Comparison of ENCODE assay signal across 10 cellular contexts in the genomic region with DNA sequence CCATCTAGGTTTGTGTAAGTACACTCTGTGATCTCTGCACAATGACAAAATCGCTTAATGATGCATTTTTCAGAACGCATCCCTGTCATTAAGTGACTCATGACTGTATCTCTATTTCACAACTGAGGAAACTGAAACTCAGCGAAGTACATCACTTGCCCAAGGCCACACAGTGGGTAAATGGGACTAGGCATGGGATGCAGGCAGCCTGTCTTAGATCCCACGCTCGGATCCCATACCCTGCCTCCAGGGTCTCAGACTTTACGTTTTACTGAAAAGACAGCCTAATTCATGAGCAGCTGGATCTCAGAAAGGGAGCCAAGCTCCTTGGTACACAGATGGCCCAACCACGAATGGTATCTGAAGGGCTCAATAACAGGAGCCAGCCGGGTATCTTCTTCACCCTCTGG. TPM values are rescaled to one million over a fixed set of nuclear protein-coding genes. Genes with fewer than 3 reads are reported as not detected.
DNase-seq lines count a peak whose midpoint lies in the region; ATAC-seq and TF ChIP-seq lines count a peak whose summit lies in the region.
"Had no signal": no experiment of that assay in that cellular context is flagged by ENCODE, and none has a peak within 500 bp of the region (broad histone marks: within the 10 kb centered on the region; RNA-seq: fewer than 3 reads in every experiment).

No MANE protein-coding gene starts in this region.

- in situ Hi-C loops in GM18951 (cut with MboI; ENCODE audit: low sequenced_read_pairs, unreplicated experiment): no loop called here

- peaks cover 21% of the 10 kb centered on the region for H4K20me1 ChIP-seq in PC-3 (ENCODE audit: low read length)

- no TSS peak for BruUV-seq in PC-3 (replicated peaks; lab: Mats Ljungman, UMichigan)

- H2AFZ ChIP-seq in PC-3 (ENCODE audit: low read length): no peak overlapping the region

- H3F3A ChIP-seq in PC-3 (ENCODE audit: low read length, unreplicated experiment): no peaks in the 10 kb centered on the region

- no peak overlapping the region for H3K9ac ChIP-seq in PC-3 (ENCODE audit: low read length)

- peaks cover 26% of the 10 kb centered on the region for H3K79me2 ChIP-seq in PC-3 (ENCODE audit: low read length)

- H3K4me3 ChIP-seq in AG10803 (ENCODE audit: low read length) (no peak overlapping the region), PC-3 (ENCODE audit: low read length) (no peak overlapping the region)
- H3K4me3 ChIP-seq: prostate gland had no signal

- no peaks in the 10 kb centered on the region for H3K9me2 ChIP-seq in PC-3 (replicated peaks; ENCODE audit: low read length)

- CTCF ChIA-PET in PC-3 (lab: Charles Lee): no interaction called here

- H3K27ac ChIP-seq in PC-3 (ENCODE audit: low read length): no peak overlapping the region
- H3K27ac ChIP-seq: prostate gland had no signal

- H3K36me3 ChIP-seq in PC-3 (ENCODE audit: low read depth, low read length): no peaks in the 10 kb centered on the region
- H3K36me3 ChIP-seq: prostate gland had no signal

- intact Hi-C loops in PC-3 (cut with micrococcal nuclease): no loop called here

- POLR2A ChIA-PET in PC-3 (lab: Charles Lee; ENCODE audit: unreplicated experiment): no interaction called here

- ATAC-seq in PC-3: no peak

- H3K4me1 ChIP-seq in PC-3 (ENCODE audit: insufficient read depth, low read length): peaks cover 14% of the 10 kb centered on the region
- H3K4me1 ChIP-seq: prostate gland had no signal

- peak; percentile 48 for DNase-seq in AG10803 (ENCODE audit: low read depth)
- DNase-seq in PC-3: peak; percentile 35
- peak; percentile 40 for DNase-seq in fibroblast of peridontal ligament (ENCODE audit: extremely low read depth)
- no peak for DNase-seq in amygdala (lab: John Stamatoyannopoulos, UW)
- DNase-seq in NCI-H2227 (lab: John Stamatoyannopoulos, UW; ENCODE audit: unreplicated experiment): no peak
- DNase-seq in GM10266 (ENCODE audit: extremely low spot score): no peak
- no peak for DNase-seq in AG08396 (ENCODE audit: low spot score)
- DNase-seq: cerebellar nuclear complex had no signal

- TF ChIP-seq CTCF in AG10803 (conservative IDR thresholded peaks at IDR 0.05; ENCODE audit: low read length) (no peak), PC-3 (conservative IDR thresholded peaks at IDR 0.05; ENCODE audit: low read depth, low read length) (no peak), GM10266 (IDR thresholded peaks at IDR 0.05; ENCODE audit: control insufficient read depth, insufficient read depth, low read depth, missing control alignments) (no peak)

- H3K9me3 ChIP-seq in PC-3 (ENCODE audit: low read length): no peaks in the 10 kb centered on the region
- H3K9me3 ChIP-seq: prostate gland had no signal

- H3K4me2 ChIP-seq in PC-3 (ENCODE audit: low read length): no peak overlapping the region

- H3K27me3 ChIP-seq in PC-3 (ENCODE audit: low read length): no peaks in the 10 kb centered on the region

- TF ChIP-seq POLR2A in GM18951 (IDR thresholded peaks at IDR 0.05; ENCODE audit: extremely low read depth, insufficient read depth, insufficient read length): peak; percentile 15

RNA-seq across cellular contexts. Expression of a gene that starts 2.4 kb away (rescaled TPM):
- 158 and 166 TPM in 2 replicates for total RNA-seq in PC-3 (2014; rRNA removed)

RNA-seq across cellular contexts. Expression of a gene that starts 25.7 kb away (rescaled TPM):
- 15.9 and 23.8 TPM in 2 replicates for total RNA-seq in PC-3 (2014; rRNA removed)

RNA-seq across cellular contexts. Expression of a gene that starts 41.1 kb away (rescaled TPM):
- 14.5 and 19.6 TPM in 2 replicates for total RNA-seq in PC-3 (2014; rRNA removed)

RNA-seq across cellular contexts. Expression of a gene that starts 44.1 kb away (rescaled TPM):
- not detected in 2 replicates for total RNA-seq in PC-3 (2014; rRNA removed)

Comparison
In these comparisons a context has a peak if more than half of its experiments do, and no peak if none do; other contexts are left out.
1. DNase-seq: peak in AG10803 (single experiment), PC-3 (single experiment) and fibroblast of peridontal ligament (single experiment); none in amygdala (0 of 56), NCI-H2227 (single experiment), GM10266 (single experiment) and AG08396 (single experiment).